In the genomic region with DNA sequence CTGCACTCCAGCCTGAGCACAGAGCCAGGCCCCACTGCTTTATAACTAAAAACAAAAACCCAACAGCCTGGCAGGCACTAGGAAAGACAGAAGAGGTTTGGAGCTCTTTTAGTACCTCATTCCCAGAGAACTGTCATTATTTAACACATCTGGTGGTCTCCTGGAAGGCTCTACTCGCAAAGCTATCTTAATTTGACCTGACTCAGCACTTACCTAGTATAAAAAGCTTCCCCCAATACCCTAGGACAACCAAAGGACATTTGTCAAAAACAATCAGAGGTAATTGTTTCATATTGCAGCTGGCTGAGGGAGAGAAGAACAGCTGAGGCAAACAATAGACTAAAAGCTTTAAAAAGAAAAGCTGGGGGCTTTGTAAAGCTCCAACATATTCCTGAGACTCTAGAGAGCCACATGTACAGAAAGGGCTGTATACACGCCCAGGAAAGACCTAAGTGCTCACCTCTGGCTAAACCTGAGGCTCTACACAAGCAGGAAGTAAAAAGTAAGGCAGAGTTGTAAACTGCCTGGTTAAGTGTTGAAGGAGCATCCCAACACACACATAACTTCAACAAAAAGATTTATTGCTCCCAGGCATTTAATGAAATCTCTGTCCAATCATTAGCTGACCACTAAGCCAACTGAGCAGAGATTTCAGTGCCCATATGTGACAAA, we compare ENCODE assay signal across 26 cellular contexts.
"Had no signal": no experiment of that assay in that cellular context is flagged by ENCODE, and none has a peak within 500 bp of the region (broad histone marks: within the 10 kb centered on the region; RNA-seq: fewer than 3 reads in every experiment).

No MANE protein-coding gene starts in this region.

- H3K36me3 ChIP-seq: ovary had no signal

- H3K27ac ChIP-seq: gastroesophageal sphincter, hepatocyte, ovary, psoas muscle, tibial nerve had no signal

- H3K4me3 ChIP-seq: gastroesophageal sphincter, hepatocyte, ovary, psoas muscle, smooth muscle cell, tibial nerve had no signal

- H3K27me3 Mint-ChIP-seq: activated CD4-positive, alpha-beta memory T cell treated with anti-CD3 and anti-CD28 coated beads for 36 hours; activated CD4-positive, alpha-beta T cell treated with anti-CD3 and anti-CD28 coated beads, Interleukin-2, amount 10 ng/mL, durations not matched to agents 24 days and 14 days; activated naive CD4-positive, alpha-beta T cell treated with anti-CD3 and anti-CD28 coated beads, Interleukin-2, amount 50 U/mL, for 24 hours; activated naive CD8-positive, alpha-beta T cell treated with anti-CD3 and anti-CD28 coated beads, Interleukin-2, amount 50 U/mL, for 24 hours; dendritic cell treated with granulocyte-macrophage colony-stimulating factor and Interleukin-4, amounts not matched to agents 40 ng/mL and 50 ng/mL, for 4 days; naive thymus-derived CD4-positive, alpha-beta T cell had no signal

- H3K27me3 ChIP-seq: gastroesophageal sphincter, hepatocyte, ovary, tibial nerve had no signal

- H3K4me2 ChIP-seq: hepatocyte, smooth muscle cell had no signal

- DNase-seq: activated CD4-positive, alpha-beta memory T cell treated with anti-CD3 and anti-CD28 coated beads for 36 hours; activated CD4-positive, alpha-beta T cell treated with anti-CD3 and anti-CD28 coated beads, Interleukin-2, amount 10 ng/mL, durations not matched to agents 24 days and 14 days; activated CD4-positive, CD25-positive, alpha-beta regulatory T cell treated with anti-CD3 and anti-CD28 coated beads, Interleukin-2, amount 50 U/mL, for 72 hours; activated naive CD8-positive, alpha-beta T cell treated with anti-CD3 and anti-CD28 coated beads, Interleukin-2, amount 50 U/mL, for 24 hours; activated T-cell treated with anti-CD3 and anti-CD28 coated beads, Interleukin-2, amount 50 U/mL, for 48 hours; amygdala; central memory CD4-positive, alpha-beta T cell; erythroblast; islet precursor cell; left ventricle myocardium superior; naive thymus-derived CD4-positive, alpha-beta T cell; ovary; psoas muscle; stimulated activated CD4-positive, alpha-beta T cell treated with anti-CD3 and anti-CD28 coated beads, Interleukin-1b, Interleukin-23, amount 100 ng/mL, for 48 hours; stimulated activated CD4-positive, alpha-beta T cell treated with anti-CD3 and anti-CD28 coated beads, Interleukin-4, amount 100 ng/mL, for 4 hours; stimulated activated CD8-positive, alpha-beta memory T cell treated with anti-CD3 and anti-CD28 coated beads, Interleukin-4, amount 100 ng/mL, for 48 hours; stimulated activated naive CD4-positive, alpha-beta T cell treated with Interleukin-2 at 50 U/mL for 16 hours; T-helper 9 cell had no signal

- H3K9me3 ChIP-seq: ovary, psoas muscle had no signal

- H3K4me3 Mint-ChIP-seq: activated CD4-positive, alpha-beta memory T cell treated with anti-CD3 and anti-CD28 coated beads for 36 hours; activated CD4-positive, alpha-beta T cell treated with anti-CD3 and anti-CD28 coated beads, Interleukin-2, amount 10 ng/mL, durations not matched to agents 24 days and 14 days; activated naive CD8-positive, alpha-beta T cell treated with anti-CD3 and anti-CD28 coated beads, Interleukin-2, amount 50 U/mL, for 24 hours; dendritic cell treated with granulocyte-macrophage colony-stimulating factor and Interleukin-4, amounts not matched to agents 40 ng/mL and 50 ng/mL, for 4 days; T-helper 1 cell treated with Interleukin-12 subunit alpha and Interleukin-12 subunit beta and Interleukin-4 antibody, amounts not matched to agents 30 μg/mL and 1 μg/mL, for 36 hours had no signal

- ATAC-seq: activated naive CD8-positive, alpha-beta T cell treated with anti-CD3 and anti-CD28 coated beads, Interleukin-2, amount 50 U/mL, for 24 hours; gastroesophageal sphincter; left ventricle myocardium superior; naive thymus-derived CD4-positive, alpha-beta T cell; psoas muscle had no signal

- H2AFZ ChIP-seq: hepatocyte had no signal

- H3K27ac Mint-ChIP-seq: activated CD4-positive, alpha-beta memory T cell treated with anti-CD3 and anti-CD28 coated beads for 36 hours; activated CD4-positive, alpha-beta T cell treated with anti-CD3 and anti-CD28 coated beads, Interleukin-2, amount 10 ng/mL, durations not matched to agents 24 days and 14 days; activated naive CD4-positive, alpha-beta T cell treated with anti-CD3 and anti-CD28 coated beads, Interleukin-2, amount 50 U/mL, for 24 hours; activated naive CD8-positive, alpha-beta T cell treated with anti-CD3 and anti-CD28 coated beads, Interleukin-2, amount 50 U/mL, for 24 hours; activated T-helper 2 cell treated with anti-CD3 and anti-CD28 coated beads, Interferon-gamma antibody, Interleukin-2, Interleukin-4, amounts not matched to agents 10 μg/mL and 5 μg/mL and 100 μg/mL, durations not matched to agents 14 hours and 24 hours and 36 hours; dendritic cell treated with granulocyte-macrophage colony-stimulating factor and Interleukin-4, amounts not matched to agents 40 ng/mL and 50 ng/mL, for 4 days; T-helper 1 cell treated with Interleukin-12 subunit alpha and Interleukin-12 subunit beta and Interleukin-4 antibody, amounts not matched to agents 30 μg/mL and 1 μg/mL, for 36 hours had no signal
